Comparison of ENCODE assay signal across 6 cellular contexts in genomic region chr6:32189082-32189741, GRCh38. TPM values are rescaled to one million over a fixed set of nuclear protein-coding genes. Genes with fewer than 3 reads are reported as not detected.
DNase-seq lines count a peak whose midpoint lies in the region; ATAC-seq and TF ChIP-seq lines count a peak whose summit lies in the region.

No MANE protein-coding gene starts in this region.

- no peaks in the 10 kb centered on the region for H3K9me3 Mint-ChIP-seq in natural killer cell treated with Interleukin-12 subunit alpha and Interleukin-12 subunit beta and Interleukin-15 and Interleukin-18, amount 100 ng/mL, for 72 hours

- H3K79me2 ChIP-seq in GM23248 (ENCODE audit: insufficient read depth), result peaks cover 48% of the 10 kb centered on the region

- peaks cover 5% of the 10 kb centered on the region; the same call in 1 of the 2 replicates for H3K36me3 ChIP-seq in GM23248 (ENCODE audit: low read depth)
- peaks cover 0 to 2% of the 10 kb centered on the region in 2 donors for H3K36me3 ChIP-seq in body of pancreas (replicated peaks in 1 of 2; ENCODE audit: insufficient read depth in 1 of 2, low read depth in 2 of 2)

- peak overlapping the region; percentile 77 for H3K27ac ChIP-seq in GM23248
- H3K27ac ChIP-seq in body of pancreas, result peak overlapping the region; percentile 86 to 97 (median 89)

- H3K4me1 ChIP-seq in GM23248 (ENCODE audit: insufficient read depth) (peaks cover 19% of the 10 kb centered on the region), body of pancreas (peaks cover 33% of the 10 kb centered on the region)

- no peak for TF ChIP-seq CTCF in body of pancreas (IDR thresholded peaks at IDR 0.05)

- peaks cover 56 to 60% of the 10 kb centered on the region in 2 donors for H3K4me1 Mint-ChIP-seq in natural killer cell treated with Interleukin-12 subunit alpha and Interleukin-12 subunit beta and Interleukin-15 and Interleukin-18, amount 100 ng/mL, for 72 hours (ENCODE audit: low read depth in 2 of 2)

- in situ Hi-C loops in GM23248 (cut with MboI), result no loop called here

- H3K4me2 ChIP-seq in GM23248 (ENCODE audit: unreplicated experiment), result peak overlapping the region; percentile 94

- H3K27ac Mint-ChIP-seq in natural killer cell treated with Interleukin-12 subunit alpha and Interleukin-12 subunit beta and Interleukin-15 and Interleukin-18, amount 100 ng/mL, for 72 hours, result peak overlapping the region; percentile 96 to 98

- H3K36me3 Mint-ChIP-seq in natural killer cell treated with Interleukin-12 subunit alpha and Interleukin-12 subunit beta and Interleukin-15 and Interleukin-18, amount 100 ng/mL, for 72 hours, result peaks cover 21% of the 10 kb centered on the region

- H3K27me3 ChIP-seq in GM23248 (replicated peaks; ENCODE audit: insufficient read depth), result no peaks in the 10 kb centered on the region
- H3K27me3 ChIP-seq in body of pancreas, result no peaks in the 10 kb centered on the region

- H2AFZ ChIP-seq in GM23248, result no peak overlapping the region

- TF ChIP-seq POLR2A in body of pancreas (IDR thresholded peaks at IDR 0.05), result no peak

- H3K9me2 ChIP-seq in GM23248 (ENCODE audit: insufficient read depth), result no peaks in the 10 kb centered on the region

- peak overlapping the region; percentile 96 for H3K4me3 ChIP-seq in GM23248
- peak overlapping the region; percentile 42 to 90 for H3K4me3 ChIP-seq in body of pancreas

- ATAC-seq in body of pancreas (no peak), HG02588 (IDR thresholded peaks at IDR 0.05; ENCODE audit: unreplicated experiment) (no peak)
- no peak for ATAC-seq in natural killer cell treated with Interleukin-12 subunit alpha and Interleukin-12 subunit beta and Interleukin-15 and Interleukin-18, amount 100 ng/mL, for 72 hours

- peaks cover 22% of the 10 kb centered on the region; the same call in 1 of the 2 replicates for H3F3A ChIP-seq in GM23248 (ENCODE audit: insufficient read depth)

- H3K27me3 Mint-ChIP-seq in natural killer cell treated with Interleukin-12 subunit alpha and Interleukin-12 subunit beta and Interleukin-15 and Interleukin-18, amount 100 ng/mL, for 72 hours, result no peaks in the 10 kb centered on the region

- DNase-seq in GM23248 (peak; percentile 46), body of pancreas (no peak), HPDE6-E6E7 (ENCODE audit: extremely low spot score) (no peak), NCI-H524 (lab: John Stamatoyannopoulos, UW) (no peak)
- DNase-seq in natural killer cell treated with Interleukin-12 subunit alpha and Interleukin-12 subunit beta and Interleukin-15 and Interleukin-18, amount 100 ng/mL, for 72 hours (ENCODE audit: low spot score), result peak; percentile 56

- peak overlapping the region; percentile 99 for H3K4me3 Mint-ChIP-seq in natural killer cell treated with Interleukin-12 subunit alpha and Interleukin-12 subunit beta and Interleukin-15 and Interleukin-18, amount 100 ng/mL, for 72 hours

- H3K9me3 ChIP-seq in GM23248 (ENCODE audit: low read depth), result no peaks in the 10 kb centered on the region
- H3K9me3 ChIP-seq in body of pancreas, result no peaks in the 10 kb centered on the region

- intact Hi-C loops in body of pancreas (cut with DNase I), result no loop called here

- no peaks in the 10 kb centered on the region for H4K20me1 ChIP-seq in GM23248 (ENCODE audit: insufficient read depth)

- 0 to 1% methylated on average over 6 to 10 of the region's 10 CpGs for WGBS in GM23248 (ENCODE audit: low coverage in 1 of 2, low lambda C conversion rate in 2 of 2, missing lambda C conversion rate in 2 of 2), 2 experiments
- WGBS in body of pancreas, 2 donors, result 5 to 10% methylated on average over 7 to 10 of the region's 10 CpGs

- H3K9ac ChIP-seq in GM23248, result peak overlapping the region; percentile 96

RNA-seq across cellular contexts. Expression of gene PBX2, which starts 0.8 kb away (rescaled TPM):
- 25.4 and 27.6 TPM in 2 replicates for total RNA-seq in GM23248 (2014; rRNA removed; shearing (Covaris generic))
- 2.6 and 3.1 TPM in 2 replicates for polyA plus RNA-seq in GM23248 (2016; fragmentation: Nextera tagmentation; extraction: Ambion mirVana)
- total RNA-seq in body of pancreas, result 10 to 100 TPM; 28.8 to 31.3 TPM
- 10 to 100 TPM; 64.1 to 89.4 TPM for total RNA-seq in natural killer cell treated with Interleukin-12 subunit alpha and Interleukin-12 subunit beta and Interleukin-15 and Interleukin-18, amount 100 ng/mL, for 72 hours

RNA-seq across cellular contexts. Expression of gene GPSM3, which starts 3.2 kb away (rescaled TPM):
- 5.4 and 7.7 TPM in 2 replicates for total RNA-seq in GM23248 (2014; rRNA removed; shearing (Covaris generic))
- 6.8 and 7.3 TPM in 2 replicates for polyA plus RNA-seq in GM23248 (2016; fragmentation: Nextera tagmentation; extraction: Ambion mirVana)
- total RNA-seq in body of pancreas, result 1 to 10 TPM; 1.3 to 6.0 TPM
- 100 to 1,000 TPM; 131 to 143 TPM for total RNA-seq in natural killer cell treated with Interleukin-12 subunit alpha and Interleukin-12 subunit beta and Interleukin-15 and Interleukin-18, amount 100 ng/mL, for 72 hours

RNA-seq across cellular contexts. Expression of gene AGER, which starts 5.2 kb away (rescaled TPM):
- 0.22 TPM in 1 of 2 replicates, not detected in the other for total RNA-seq in GM23248 (2014; rRNA removed; shearing (Covaris generic))
- polyA plus RNA-seq in GM23248 (2016; fragmentation: Nextera tagmentation; extraction: Ambion mirVana), result 1.2 and 1.4 TPM in 2 replicates
- 1 to 10 TPM; 3.0 to 4.9 TPM for total RNA-seq in body of pancreas
- 10 to 100 TPM; 15.0 to 29.7 TPM for total RNA-seq in natural killer cell treated with Interleukin-12 subunit alpha and Interleukin-12 subunit beta and Interleukin-15 and Interleukin-18, amount 100 ng/mL, for 72 hours

RNA-seq across cellular contexts. Expression of gene RNF5, which starts 11.0 kb away (rescaled TPM):
- total RNA-seq in GM23248 (2014; rRNA removed; shearing (Covaris generic)), result 48.1 and 48.2 TPM in 2 replicates
- polyA plus RNA-seq in GM23248 (2016; fragmentation: Nextera tagmentation; extraction: Ambion mirVana), result 58.8 and 63.2 TPM in 2 replicates
- 10 to 100 TPM; 34.0 to 62.0 TPM for total RNA-seq in body of pancreas
- total RNA-seq in natural killer cell treated with Interleukin-12 subunit alpha and Interleukin-12 subunit beta and Interleukin-15 and Interleukin-18, amount 100 ng/mL, for 72 hours, result 10 to 100 TPM; 41.0 to 53.3 TPM

RNA-seq across cellular contexts. Expression of gene AGPAT1, which starts 13.3 kb away (rescaled TPM):
- total RNA-seq in GM23248 (2014; rRNA removed; shearing (Covaris generic)), result 57.2 and 71.2 TPM in 2 replicates
- 36.9 and 39.7 TPM in 2 replicates for polyA plus RNA-seq in GM23248 (2016; fragmentation: Nextera tagmentation; extraction: Ambion mirVana)
- total RNA-seq in body of pancreas, result 10 to 100 TPM; 13.2 to 16.1 TPM
- total RNA-seq in natural killer cell treated with Interleukin-12 subunit alpha and Interleukin-12 subunit beta and Interleukin-15 and Interleukin-18, amount 100 ng/mL, for 72 hours, result 10 to 100 TPM; 39.2 to 43.0 TPM

Comparison
In these comparisons a context has a peak if more than half of its experiments do, and no peak if none do; other contexts are left out.
1. DNase-seq: peak in GM23248 (single experiment) and natural killer cell treated with Interleukin-12 subunit alpha and Interleukin-12 subunit beta and Interleukin-15 and Interleukin-18, amount 100 ng/mL, for 72 hours (single experiment); none in body of pancreas (0 of 4), HPDE6-E6E7 (single experiment) and NCI-H524 (0 of 2).
2. RNA of gene GPSM3, which starts 3.2 kb away (total RNA-seq): 131 to 143 TPM in natural killer cell treated with Interleukin-12 subunit alpha and Interleukin-12 subunit beta and Interleukin-15 and Interleukin-18, amount 100 ng/mL, for 72 hours; 1.3 to 6.0 TPM in body of pancreas and 5.4 to 7.7 TPM in GM23248; every median in the first group is over 10 times any median in the second.